9 cellular contexts compared by ENCODE assay signal in the genomic region with DNA sequence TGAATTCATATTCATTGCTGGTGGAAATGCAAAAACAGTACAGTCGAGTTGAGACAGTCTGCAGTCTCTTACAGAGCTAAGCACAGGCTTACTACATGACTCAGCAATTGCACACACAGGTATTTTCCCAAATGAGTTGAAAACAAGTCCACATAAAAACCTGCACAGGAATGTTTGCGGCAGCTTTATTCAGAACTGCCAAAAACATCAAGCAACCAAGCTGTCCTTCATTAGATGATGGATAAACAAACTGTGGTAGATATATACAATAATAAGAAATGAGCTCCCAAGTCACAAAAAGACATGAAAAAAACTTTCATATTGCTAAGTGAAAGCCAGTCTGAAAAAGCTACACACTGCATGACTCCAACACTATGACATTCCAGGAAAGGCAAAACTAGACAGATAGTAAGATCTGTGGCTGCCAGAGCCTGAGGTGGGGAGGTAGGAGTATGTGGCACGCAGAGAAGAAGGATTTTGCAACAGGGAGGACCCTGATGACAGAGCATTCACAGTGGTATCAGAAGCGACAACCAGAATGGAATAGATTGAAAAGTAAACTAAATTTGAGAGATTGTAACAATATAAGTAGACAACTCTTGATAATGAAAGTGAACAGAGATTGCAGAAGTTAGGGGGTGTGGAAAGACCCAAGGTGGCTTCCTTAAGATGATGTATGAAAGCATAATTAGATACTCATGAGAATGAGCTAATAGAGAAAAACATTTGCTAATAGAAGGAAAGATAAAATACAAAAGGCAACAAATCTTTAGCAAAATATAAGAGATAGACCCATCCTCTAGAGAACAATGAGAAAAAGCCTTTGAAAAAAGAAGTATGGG. TPM values are rescaled to one million over a fixed set of nuclear protein-coding genes. Genes with fewer than 3 reads are reported as not detected.
DNase-seq lines count a peak whose midpoint lies in the region; ATAC-seq and TF ChIP-seq lines count a peak whose summit lies in the region.
"Had no signal": no experiment of that assay in that cellular context is flagged by ENCODE, and none has a peak within 500 bp of the region (broad histone marks: within the 10 kb centered on the region; RNA-seq: fewer than 3 reads in every experiment).

No MANE protein-coding gene starts in this region.

- peak overlapping the region; percentile 51 for H2AFZ ChIP-seq in PC-3 (ENCODE audit: low read length)

- CTCF ChIA-PET in PC-3 (lab: Charles Lee) = no interaction called here

- H3K9me3 ChIP-seq in PC-3 (ENCODE audit: low read length) (no peaks in the 10 kb centered on the region), stomach smooth muscle (ENCODE audit: control insufficient read depth in 2 of 2, low read length in 2 of 2) (no peaks in the 10 kb centered on the region)

- H4K20me1 ChIP-seq in PC-3 (ENCODE audit: low read length) = no peaks in the 10 kb centered on the region

- 0 out of 2 replicates have a peak, but pooled peaks cover 10% of the 10 kb centered on the region for H3K79me2 ChIP-seq in PC-3 (ENCODE audit: low read length)

- H3K4me1 ChIP-seq in PC-3 (ENCODE audit: insufficient read depth, low read length) = peaks cover 24% of the 10 kb centered on the region
- H3K4me1 ChIP-seq in stomach smooth muscle (ENCODE audit: control insufficient read depth, insufficient read depth, low read length) = peaks cover 3% of the 10 kb centered on the region

- H3K36me3 ChIP-seq in PC-3 (ENCODE audit: low read depth, low read length) (no peaks in the 10 kb centered on the region), stomach smooth muscle (ENCODE audit: control insufficient read depth in 2 of 2, insufficient read depth in 2 of 2, low read length in 2 of 2) (no peaks in the 10 kb centered on the region)

- intact Hi-C loops in PC-3 (cut with micrococcal nuclease) = no loop called here

- peak overlapping the region; percentile 59 for H3K4me3 ChIP-seq in PC-3 (ENCODE audit: low read length)
- H3K4me3 ChIP-seq in fibroblast of the aortic adventitia (ENCODE audit: low read depth, low read length) = peak overlapping the region; percentile 8
- H3K4me3 ChIP-seq in stomach smooth muscle (ENCODE audit: low read length in 2 of 2) = peak overlapping the region in 1 of 2 donors; percentile 0

- ATAC-seq in PC-3 = peak; percentile 96

- no peaks in the 10 kb centered on the region for H3K9me2 ChIP-seq in PC-3 (replicated peaks; ENCODE audit: low read length)

- BruUV-seq in PC-3 (replicated peaks; lab: Mats Ljungman, UMichigan) = no TSS peak

- H3K27ac ChIP-seq in PC-3 (ENCODE audit: low read length) (peak overlapping the region; percentile 78), stomach smooth muscle (ENCODE audit: low read length) (peak overlapping the region; percentile 4)

- peaks cover 6% of the 10 kb centered on the region for H3F3A ChIP-seq in PC-3 (ENCODE audit: low read length, unreplicated experiment)

- H3K27me3 ChIP-seq in PC-3 (ENCODE audit: low read length) (no peaks in the 10 kb centered on the region), stomach smooth muscle (ENCODE audit: control insufficient read depth in 1 of 2, insufficient read depth in 2 of 2, low read length in 2 of 2) (no peaks in the 10 kb centered on the region)

- TF ChIP-seq CTCF in PC-3 (conservative IDR thresholded peaks at IDR 0.05; ENCODE audit: low read depth, low read length) = no peak
- no peak for TF ChIP-seq CTCF in fibroblast of the aortic adventitia (IDR thresholded peaks at IDR 0.05; ENCODE audit: insufficient read depth, low read length)

- peak overlapping the region; percentile 82 for H3K4me2 ChIP-seq in PC-3 (ENCODE audit: low read length)

- POLR2A ChIA-PET in PC-3 (lab: Charles Lee; ENCODE audit: unreplicated experiment) = interaction anchor here (0.6 kb wide), 1 partner anchor 399 kb away, joined by 5 read pairs; no protein-coding TSS in a partner anchor

- DNase-seq in NCI-H2227 treated with DMSO at 0.1 percent for 48 hours (lab: John Stamatoyannopoulos, UW) (peak; percentile 3), NCI-H2227 (lab: John Stamatoyannopoulos, UW; ENCODE audit: unreplicated experiment) (no peak), PC-3 (peak; percentile 72), fibroblast of the aortic adventitia (ENCODE audit: low read depth) (peak; percentile 75), GDM1 (lab: John Stamatoyannopoulos, UW) (no peak), iPS-NIHi7 (ENCODE audit: extremely low spot score) (no peak)
- DNase-seq in stimulated activated CD4-positive, alpha-beta T cell treated with anti-CD3 and anti-CD28 coated beads, Interleukin-2, amount 100 ng/mL, for 24 hours = no peak
- DNase-seq: effector CD4-positive, alpha-beta T cell had no signal

- H3K9ac ChIP-seq in PC-3 (ENCODE audit: low read length) (peak overlapping the region; percentile 45), stomach smooth muscle (ENCODE audit: low read length in 2 of 2) (no peak overlapping the region)

RNA-seq across cellular contexts. Expression of a gene that starts 52.7 kb away (rescaled TPM):
- total RNA-seq in PC-3 (2014; rRNA removed) (163 and 194 TPM in 2 replicates), fibroblast of the aortic adventitia (ENCODE audit: low replicate concordance) (48.6 and 94.5 TPM in 2 replicates)

Comparison
In these comparisons a context has a peak if more than half of its experiments do, and no peak if none do; other contexts are left out.
1. DNase-seq: peak in NCI-H2227 treated with DMSO at 0.1 percent for 48 hours (single experiment), PC-3 (single experiment) and fibroblast of the aortic adventitia (single experiment); none in NCI-H2227 (single experiment), GDM1 (single experiment), iPS-NIHi7 (single experiment) and stimulated activated CD4-positive, alpha-beta T cell treated with anti-CD3 and anti-CD28 coated beads, Interleukin-2, amount 100 ng/mL, for 24 hours (0 of 2).